8 cellular contexts compared by ENCODE assay signal in the genomic region with DNA sequence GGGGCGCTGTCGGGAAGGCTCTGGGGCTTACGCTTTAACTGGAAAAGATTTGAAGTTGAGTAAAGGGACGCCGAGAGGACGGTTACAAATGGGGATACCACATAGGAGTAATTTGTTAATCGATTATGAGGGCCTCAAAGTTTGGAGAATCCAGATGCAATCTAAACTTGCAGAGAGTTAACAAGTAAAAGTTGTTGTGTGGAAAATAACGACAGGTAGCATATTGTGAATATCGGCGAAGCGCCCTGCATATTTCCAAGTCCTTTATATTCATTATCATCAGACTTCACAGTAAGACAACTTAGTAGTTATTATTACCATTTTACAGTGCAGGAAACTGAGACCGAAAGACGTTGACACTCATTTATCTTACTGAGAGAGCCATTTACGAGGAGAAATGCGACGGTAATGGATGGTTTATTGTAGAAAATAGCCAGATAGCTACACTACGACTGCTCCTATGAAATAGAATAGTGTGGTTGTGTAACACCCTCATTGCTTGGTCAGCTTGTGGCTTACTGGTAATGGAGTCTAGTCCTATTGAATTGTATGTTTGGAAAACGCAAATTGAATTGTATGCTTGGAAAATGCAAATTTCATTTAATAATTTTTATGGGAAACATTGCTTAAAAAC. TPM values are rescaled to one million over a fixed set of nuclear protein-coding genes. Genes with fewer than 3 reads are reported as not detected.
DNase-seq lines count a peak whose midpoint lies in the region; FAIRE-seq and TF ChIP-seq lines count a peak whose summit lies in the region.

No MANE protein-coding gene starts in this region.

- no peaks in the 10 kb centered on the region for H3K9me3 Mint-ChIP-seq in CD14-positive monocyte

- H3K4me3 Mint-ChIP-seq in CD14-positive monocyte: peak overlapping the region; percentile 83 to 93

- 6% methylated on average over 18 of the region's 18 CpGs for WGBS in HUES64
- whole genome bisulfite sequencing in adrenal gland, 4 donors: 1 to 2% (median 2%) methylated on average over 18 of the region's 18 CpGs
- WGBS in suprapubic skin: 1% methylated on average over 18 of the region's 18 CpGs

- H3K9ac ChIP-seq in HUES64 (ENCODE audit: low read depth, low read length): peak overlapping the region; percentile 90
- peak overlapping the region; percentile 38 to 92 for H3K9ac ChIP-seq in kidney (ENCODE audit: low read length in 2 of 2)

- peak overlapping the region; percentile 68 for H3K4me3 ChIP-seq in HUES64 (ENCODE audit: low read length)
- H3K4me3 ChIP-seq in adrenal gland: peak overlapping the region; percentile 60 to 93 (median 79)
- H3K4me3 ChIP-seq in kidney (ENCODE audit: low read length in 2 of 2): peak overlapping the region; percentile 85 to 95
- peak overlapping the region; percentile 97 for H3K4me3 ChIP-seq in suprapubic skin

- TF ChIP-seq POLR2A in adrenal gland (IDR thresholded peaks at IDR 0.05) (no peak), suprapubic skin (IDR thresholded peaks at IDR 0.05) (no peak)

- H3K4me1 Mint-ChIP-seq in CD14-positive monocyte: peaks cover 56% of the 10 kb centered on the region

- peak overlapping the region; percentile 91 for H3K27ac ChIP-seq in HUES64 (ENCODE audit: low read depth, low read length)
- H3K27ac ChIP-seq in adrenal gland: peak overlapping the region; percentile 56 to 98 (median 96)
- peak overlapping the region; percentile 91 to 97 for H3K27ac ChIP-seq in kidney (ENCODE audit: low read depth in 2 of 2, low read length in 2 of 2)
- H3K27ac ChIP-seq in suprapubic skin: peak overlapping the region; percentile 99

- no peak for TF ChIP-seq CTCF in CD14-positive monocyte (IDR thresholded peaks at IDR 0.05)
- no peak for TF ChIP-seq CTCF in adrenal gland (IDR thresholded peaks at IDR 0.05)
- TF ChIP-seq CTCF in kidney (IDR thresholded peaks at IDR 0.05; ENCODE audit: borderline replicate concordance, extremely low read depth, insufficient read depth): no peak
- TF ChIP-seq CTCF in suprapubic skin (IDR thresholded peaks at IDR 0.05): no peak
- TF ChIP-seq CTCF in GM13977 (IDR thresholded peaks at IDR 0.05; ENCODE audit: extremely low read depth, insufficient read depth, missing control alignments): no peak

- TF ChIP-seq EP300 in suprapubic skin (IDR thresholded peaks at IDR 0.05): no peak

- intact Hi-C loops in CD14-positive monocyte (cut with micrococcal nuclease): loop anchor here in 1 of 2 donors (5.0 kb wide), 2 partner anchors 105 to 285 kb away; a partner anchor contains a TSS
- intact Hi-C loops in adrenal gland (cut with DNase I): no loop called here
- intact Hi-C loops in kidney (cut with DNase I): no loop called here

- H3K9me3 ChIP-seq in HUES64 (ENCODE audit: insufficient read depth, low read depth, low read length): no peaks in the 10 kb centered on the region
- no peaks in the 10 kb centered on the region for H3K9me3 ChIP-seq in adrenal gland (replicated peaks in 1 of 3)
- no peaks in the 10 kb centered on the region for H3K9me3 ChIP-seq in kidney (ENCODE audit: control insufficient read depth in 1 of 2, low read length in 2 of 2)
- no peaks in the 10 kb centered on the region for H3K9me3 ChIP-seq in suprapubic skin

- in situ Hi-C loops in GM13977 (cut with MboI; ENCODE audit: low pct_unique_long_range_greater_than_20kb, low sequenced_read_pairs, unreplicated experiment): no loop called here

- H3K27ac Mint-ChIP-seq in CD14-positive monocyte: peak overlapping the region; percentile 89 to 94 (median 92)

- no peak for FAIRE-seq in kidney (lab: Jason Lieb, UNC)

- H3K27me3 Mint-ChIP-seq in CD14-positive monocyte (ENCODE audit: low read depth in 3 of 3): peaks cover 16 to 34% (median 26%) of the 10 kb centered on the region in 3 donors

- no peaks in the 10 kb centered on the region for H3K27me3 ChIP-seq in HUES64 (ENCODE audit: insufficient read depth, low read length)
- H3K27me3 ChIP-seq in adrenal gland: peaks cover 7% of the 10 kb centered on the region
- peaks cover 19% of the 10 kb centered on the region for H3K27me3 ChIP-seq in suprapubic skin

- H3K36me3 ChIP-seq in HUES64 (ENCODE audit: insufficient read depth, low read length) (no peaks in the 10 kb centered on the region), adrenal gland (replicated peaks in 1 of 2) (no peaks in the 10 kb centered on the region), kidney (ENCODE audit: control insufficient read depth in 1 of 2, insufficient read depth in 2 of 2, low read length in 2 of 2) (no peaks in the 10 kb centered on the region), suprapubic skin (no peaks in the 10 kb centered on the region)

- H3K4me1 ChIP-seq in HUES64 (ENCODE audit: insufficient read depth, low read length) (peaks cover 29% of the 10 kb centered on the region), adrenal gland (replicated peaks in 1 of 2) (peaks cover 16 to 47% of the 10 kb centered on the region in 2 donors), kidney (ENCODE audit: control insufficient read depth in 1 of 2, insufficient read depth in 1 of 2, low read depth in 1 of 2, low read length in 2 of 2) (peaks cover 8 to 19% of the 10 kb centered on the region in 2 donors), suprapubic skin (peaks cover 57% of the 10 kb centered on the region)

- H3K36me3 Mint-ChIP-seq in CD14-positive monocyte: no peaks in the 10 kb centered on the region

- DNase-seq in CD14-positive monocyte (ENCODE audit: low spot score) (no peak), adrenal gland (no peak), kidney (no peak), suprapubic skin (ENCODE audit: low spot score in 2 of 2) (no peak), Ammon's horn (ENCODE audit: low spot score) (no peak), SHP77 treated with DMSO at 0.1 percent for 48 hours (lab: John Stamatoyannopoulos, UW) (no peak), GM13977 (ENCODE audit: low spot score) (no peak)

RNA-seq across cellular contexts. Expression of a gene that starts 0.7 kb away (rescaled TPM):
- 10 to 100 TPM; 29.6 to 30.9 TPM for polyA plus RNA-seq in CD14-positive monocyte
- polyA plus RNA-seq in HUES64 (2013, experiment 1 of 2): 14.0 TPM
- 17.4 TPM for polyA plus RNA-seq in HUES64 (2013, experiment 2 of 2)
- total RNA-seq in adrenal gland: 10 to 100 TPM; 22.3 to 40.9 (median 24.3) TPM
- polyA plus RNA-seq in adrenal gland: 10 to 100 TPM; 15.8 to 24.9 (median 17.1) TPM
- 27.0 TPM for total RNA-seq in kidney
- 15.9 TPM for polyA plus RNA-seq in kidney (ENCODE audit: insufficient read depth, low read depth, low replicate concordance)
- 10 to 100 TPM; 23.4 to 26.6 (median 24.6) TPM for total RNA-seq in suprapubic skin

RNA-seq across cellular contexts. Expression of a gene that starts 12.3 kb away (rescaled TPM):
- not detected for polyA plus RNA-seq in CD14-positive monocyte
- not detected for polyA plus RNA-seq in HUES64 (2013, experiment 1 of 2)
- polyA plus RNA-seq in HUES64 (2013, experiment 2 of 2): not detected
- not detected for total RNA-seq in adrenal gland
- not detected for polyA plus RNA-seq in adrenal gland
- total RNA-seq in kidney: 1.7 TPM
- not detected for polyA plus RNA-seq in kidney (ENCODE audit: insufficient read depth, low read depth, low replicate concordance)
- total RNA-seq in suprapubic skin: 1 to 10 TPM in 3 of 4 donors, under 1 TPM in 1; 0.91 to 2.0 (median 1.6) TPM
